ENCODE assay signal across 11 cellular contexts in the genomic region with DNA sequence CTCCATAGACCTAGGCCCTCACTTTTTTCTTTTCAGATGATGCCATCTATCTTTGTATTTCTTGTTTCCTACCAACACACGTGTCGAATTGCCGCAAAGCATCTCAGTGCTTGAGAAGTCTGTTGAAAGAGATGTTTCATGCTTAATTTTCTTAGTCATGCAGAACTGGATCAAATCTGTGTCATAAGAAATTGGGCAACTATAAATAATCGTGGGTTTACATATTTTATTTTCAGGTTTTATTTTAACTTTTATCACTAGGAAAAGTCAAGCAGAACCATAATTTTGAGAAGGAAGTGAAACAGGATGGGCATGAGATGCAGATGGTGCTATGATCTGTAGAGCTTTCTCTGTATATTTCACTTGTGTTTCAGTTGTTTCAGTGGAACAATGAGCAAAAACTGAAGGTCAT.
DNase-seq lines count a peak whose midpoint lies in the region; ATAC-seq and TF ChIP-seq lines count a peak whose summit lies in the region.
"Had no signal": no experiment of that assay in that cellular context is flagged by ENCODE, and none has a peak within 500 bp of the region (broad histone marks: within the 10 kb centered on the region; RNA-seq: fewer than 3 reads in every experiment).

No MANE protein-coding gene starts in this region.

- peak; percentile 82 for DNase-seq in GM12864 (ENCODE audit: low read depth)
- DNase-seq in GM19238 (ENCODE audit: insufficient read length, low spot score): no peak
- no peak for DNase-seq in stimulated activated CD4-positive, alpha-beta T cell treated with anti-CD3 and anti-CD28 coated beads, Interleukin-4, amount 100 ng/mL, for 1 hour
- no peak for DNase-seq in mucosa of gallbladder (ENCODE audit: low spot score)
- DNase-seq in GM03348 (ENCODE audit: low spot score): no peak
- DNase-seq: activated gamma-delta T cell treated with Interleukin-2 at 50 U/mL for 16 hours; GF-D8; stimulated activated naive CD4-positive, alpha-beta T cell treated with Interleukin-2 at 50 U/mL for 16 hours had no signal

- ATAC-seq in GM19372 (IDR thresholded peaks at IDR 0.05; ENCODE audit: low read depth, unreplicated experiment): peak; percentile 51
- peak; percentile 65 for ATAC-seq in HG02798 (IDR thresholded peaks at IDR 0.05; ENCODE audit: poor library complexity, unreplicated experiment)
- peak; percentile 43 for ATAC-seq in HG03469 (IDR thresholded peaks at IDR 0.05; ENCODE audit: unreplicated experiment)

- TF ChIP-seq CTCF in GM12864 (IDR thresholded peaks at IDR 0.05; ENCODE audit: low read depth, low read length, missing control alignments): no peak

- no peak overlapping the region for H3K4me3 ChIP-seq in GM12864 (ENCODE audit: low read depth, low read length)
